14 cellular contexts compared by ENCODE assay signal in genomic region chr5:53874409-53874808, GRCh38.
DNase-seq lines count a peak whose midpoint lies in the region; ATAC-seq, FAIRE-seq and TF ChIP-seq lines count a peak whose summit lies in the region.
"Had no signal": no experiment of that assay in that cellular context is flagged by ENCODE, and none has a peak within 500 bp of the region (broad histone marks: within the 10 kb centered on the region; RNA-seq: fewer than 3 reads in every experiment).

No MANE protein-coding gene starts in this region.

- ATAC-seq in HG03457 (IDR thresholded peaks at IDR 0.05; ENCODE audit: unreplicated experiment): no peak
- ATAC-seq in CD4-positive, alpha-beta T cell (ENCODE audit: poor library complexity): no peak

- intact Hi-C loops in CD4-positive, alpha-beta T cell (cut with DNase I, micrococcal nuclease): no loop called here

- TF ChIP-seq CTCF in bronchial epithelial cell (IDR thresholded peaks at IDR 0.05; ENCODE audit: insufficient read depth, low read length, severe bottlenecking): peak; percentile 24
- no peak for TF ChIP-seq CTCF in CD4-positive, alpha-beta T cell (IDR thresholded peaks at IDR 0.05)

- no peak overlapping the region for H3K27ac Mint-ChIP-seq in CD4-positive, alpha-beta T cell
- H3K27ac Mint-ChIP-seq: stimulated activated naive CD8-positive, alpha-beta T cell treated with anti-CD3 and anti-CD28 coated beads, Interleukin-15, Interleukin-2, amounts not matched to agents 100 ng/mL and 50 ng/mL, for 24 hours had no signal

- FAIRE-seq in bronchial epithelial cell (lab: Jason Lieb, UNC): peak; percentile 79

- no peak overlapping the region for H3K27ac ChIP-seq in CD4-positive, alpha-beta T cell (ENCODE audit: low read depth, low read length)

- no peak overlapping the region for H3K4me3 Mint-ChIP-seq in CD4-positive, alpha-beta T cell
- H3K4me3 Mint-ChIP-seq: stimulated activated naive CD8-positive, alpha-beta T cell treated with anti-CD3 and anti-CD28 coated beads, Interleukin-15, Interleukin-2, amounts not matched to agents 100 ng/mL and 50 ng/mL, for 24 hours had no signal

- no peaks in the 10 kb centered on the region for H3K9me3 Mint-ChIP-seq in CD4-positive, alpha-beta T cell
- H3K9me3 Mint-ChIP-seq: stimulated activated naive CD8-positive, alpha-beta T cell treated with anti-CD3 and anti-CD28 coated beads, Interleukin-15, Interleukin-2, amounts not matched to agents 100 ng/mL and 50 ng/mL, for 24 hours had no signal

- POLR2A ChIA-PET in CD4-positive, alpha-beta T cell (lab: Charles Lee): no interaction called here

- H3K27me3 Mint-ChIP-seq in CD4-positive, alpha-beta T cell: no peaks in the 10 kb centered on the region
- H3K27me3 Mint-ChIP-seq: stimulated activated naive CD8-positive, alpha-beta T cell treated with anti-CD3 and anti-CD28 coated beads, Interleukin-15, Interleukin-2, amounts not matched to agents 100 ng/mL and 50 ng/mL, for 24 hours had no signal

- H3K27me3 ChIP-seq in bronchial epithelial cell (ENCODE audit: control insufficient read depth, insufficient read depth, low read length): no peaks in the 10 kb centered on the region
- H3K27me3 ChIP-seq in CD4-positive, alpha-beta T cell (ENCODE audit: control insufficient read depth, insufficient read depth, low read length): no peaks in the 10 kb centered on the region

- no peaks in the 10 kb centered on the region for H3K4me1 Mint-ChIP-seq in CD4-positive, alpha-beta T cell (ENCODE audit: low read depth)

- no peaks in the 10 kb centered on the region for H3K9me3 ChIP-seq in CD4-positive, alpha-beta T cell (ENCODE audit: control insufficient read depth, low read length)

- no peaks in the 10 kb centered on the region for H3K36me3 Mint-ChIP-seq in CD4-positive, alpha-beta T cell (ENCODE audit: low read depth)

- DNase-seq in ELR (ENCODE audit: low read depth) (peak; percentile 44), HuH-7.5 (ENCODE audit: low spot score) (peak; percentile 31), bronchial epithelial cell (ENCODE audit: low read depth) (no peak), myocyte (ENCODE audit: low read depth) (peak; percentile 18), NCI-H774 (lab: John Stamatoyannopoulos, UW) (no peak)
- no peak for DNase-seq in CD4-positive, alpha-beta T cell
- DNase-seq: activated CD4-positive, CD25-positive, alpha-beta regulatory T cell treated with anti-CD3 and anti-CD28 coated beads, Interleukin-2, amount 50 U/mL, for 72 hours; cortex of kidney; GDM1; hippocampal formation; NCI-H1694; stimulated activated CD4-positive, alpha-beta T cell treated with anti-CD3 and anti-CD28 coated beads, Interleukin-15, amount 100 ng/mL, for 24 hours had no signal

- CTCF ChIA-PET in CD4-positive, alpha-beta T cell (lab: Charles Lee): no interaction called here

- no peak overlapping the region for H3K4me3 ChIP-seq in bronchial epithelial cell (ENCODE audit: low read depth, low read length)

- no peaks in the 10 kb centered on the region for H3K36me3 ChIP-seq in bronchial epithelial cell (ENCODE audit: control insufficient read depth, insufficient read depth, low read length)

Comparison
In these comparisons a context has a peak if more than half of its experiments do, and no peak if none do; other contexts are left out.
1. DNase-seq: peak in ELR (single experiment), HuH-7.5 (single experiment) and myocyte (single experiment); none in bronchial epithelial cell (single experiment), NCI-H774 (single experiment) and CD4-positive, alpha-beta T cell (0 of 10).